Comparison of ENCODE assay signal across 8 cellular contexts in genomic region chr2:222655748-222656543, GRCh38. TPM values are rescaled to one million over a fixed set of nuclear protein-coding genes. Genes with fewer than 3 reads are reported as not detected.
DNase-seq lines count a peak whose midpoint lies in the region; TF ChIP-seq lines count a peak whose summit lies in the region.

TSS of gene FARSB (minus strand) at chr2:222656092. CDS start at chr2:222656073, 19 bp downstream.

- TF ChIP-seq POLR2A in NB4 (IDR thresholded peaks at IDR 0.05; ENCODE audit: extremely low read depth, insufficient read length) (peak; percentile 83), suprapubic skin (IDR thresholded peaks at IDR 0.05) (no peak)

- H3K4me1 Mint-ChIP-seq in HFFc6 (ENCODE audit: low read depth), result peaks cover 52% of the 10 kb centered on the region
- H3K4me1 Mint-ChIP-seq in activated naive CD4-positive, alpha-beta T cell treated with anti-CD3 and anti-CD28 coated beads, Interleukin-2, amount 10 ng/mL, durations not matched to agents 7 days and 5 days, result peaks cover 44% of the 10 kb centered on the region

- H3K36me3 Mint-ChIP-seq in HFFc6 (ENCODE audit: low read depth), result peaks cover 15% of the 10 kb centered on the region
- peaks cover 11% of the 10 kb centered on the region for H3K36me3 Mint-ChIP-seq in activated naive CD4-positive, alpha-beta T cell treated with anti-CD3 and anti-CD28 coated beads, Interleukin-2, amount 10 ng/mL, durations not matched to agents 7 days and 5 days

- H3K36me3 ChIP-seq in SK-N-MC (ENCODE audit: insufficient read depth, low read length) (peaks cover 7% of the 10 kb centered on the region; the same call in 1 of the 2 replicates), suprapubic skin (no peaks in the 10 kb centered on the region)

- H3K9ac ChIP-seq in SK-N-MC (ENCODE audit: insufficient read length), result peak within 1 kb of the TSS; percentile 95

- TF ChIP-seq EP300 in suprapubic skin (IDR thresholded peaks at IDR 0.05), result no peak

- no peaks in the 10 kb centered on the region for H3K9me3 ChIP-seq in SK-N-MC (ENCODE audit: low read depth, low read length)
- no peaks in the 10 kb centered on the region for H3K9me3 ChIP-seq in suprapubic skin

- H3K27ac Mint-ChIP-seq in HFFc6, result peak within 1 kb of the TSS; percentile 99
- peak within 1 kb of the TSS; percentile 99 for H3K27ac Mint-ChIP-seq in activated naive CD4-positive, alpha-beta T cell treated with anti-CD3 and anti-CD28 coated beads, Interleukin-2, amount 10 ng/mL, durations not matched to agents 7 days and 5 days

- H3K4me1 ChIP-seq in suprapubic skin, result peaks cover 45% of the 10 kb centered on the region

- under 1% methylated on average over 24 of the region's 50 CpGs for WGBS in suprapubic skin

- no peaks in the 10 kb centered on the region for H3K27me3 ChIP-seq in suprapubic skin

- CTCF ChIA-PET in activated naive CD4-positive, alpha-beta T cell treated with anti-CD3 and anti-CD28 coated beads, Interleukin-2, amount 10 ng/mL, durations not matched to agents 7 days and 5 days (lab: Charles Lee), result interaction anchor here (1.0 kb wide), 2 partner anchors 14 to 35 kb away, joined by 3 read pairs; no protein-coding TSS in a partner anchor

- H3K27me3 Mint-ChIP-seq in HFFc6 (ENCODE audit: insufficient read depth), result no peaks in the 10 kb centered on the region
- H3K27me3 Mint-ChIP-seq in activated naive CD4-positive, alpha-beta T cell treated with anti-CD3 and anti-CD28 coated beads, Interleukin-2, amount 10 ng/mL, durations not matched to agents 7 days and 5 days, result no peaks in the 10 kb centered on the region

- H3K9me3 Mint-ChIP-seq in HFFc6, result no peaks in the 10 kb centered on the region
- no peaks in the 10 kb centered on the region for H3K9me3 Mint-ChIP-seq in activated naive CD4-positive, alpha-beta T cell treated with anti-CD3 and anti-CD28 coated beads, Interleukin-2, amount 10 ng/mL, durations not matched to agents 7 days and 5 days

- TF ChIP-seq CTCF in HFFc6 (IDR thresholded peaks at IDR 0.05) (no peak; the same call in 1 of the 2 replicates), NB4 (IDR thresholded peaks at IDR 0.05; ENCODE audit: low read depth, low read length) (no peak), suprapubic skin (IDR thresholded peaks at IDR 0.05) (no peak)

- H3K27ac ChIP-seq in SK-N-MC (peak within 1 kb of the TSS; percentile 97), suprapubic skin (peak within 1 kb of the TSS; percentile 95)

- peak within 1 kb of the TSS; percentile 100 for H3K4me3 Mint-ChIP-seq in HFFc6
- H3K4me3 Mint-ChIP-seq in activated naive CD4-positive, alpha-beta T cell treated with anti-CD3 and anti-CD28 coated beads, Interleukin-2, amount 10 ng/mL, durations not matched to agents 7 days and 5 days, result peak within 1 kb of the TSS; percentile 93

- DNase-seq in GM04503 (ENCODE audit: low read depth), result peak; percentile 75
- peak; percentile 91 for DNase-seq in HFFc6
- peak; percentile 96 for DNase-seq in NB4 (ENCODE audit: low read depth)
- DNase-seq in SK-N-MC (ENCODE audit: low read depth, low spot score), result peak; percentile 93
- peak; percentile 95 for DNase-seq in activated naive CD4-positive, alpha-beta T cell treated with anti-CD3 and anti-CD28 coated beads, Interleukin-2, amount 10 ng/mL, durations not matched to agents 7 days and 5 days
- peak; percentile 94 for DNase-seq in germinal center (ENCODE audit: low spot score)
- peak in 55 of 56 donors; percentile 48 to 96 (median 88) for DNase-seq in nucleus accumbens (lab: John Stamatoyannopoulos, UW)
- DNase-seq in suprapubic skin (ENCODE audit: low spot score in 2 of 2), result peak; percentile 94 to 95

- H3K4me3 ChIP-seq in NB4 (ENCODE audit: low read depth, low read length), result peak within 1 kb of the TSS; percentile 98
- peak within 1 kb of the TSS; percentile 87 for H3K4me3 ChIP-seq in SK-N-MC
- peak within 1 kb of the TSS; percentile 86 for H3K4me3 ChIP-seq in suprapubic skin

RNA-seq across cellular contexts. Expression of gene FARSB, which starts in this region (rescaled TPM):
- 10 to 100 TPM; 42.5 to 55.9 (median 51.9) TPM for total RNA-seq in HFFc6 (2021; fragmentation: NEBNext Ultra II Directional; extraction: Animal tissue kit (Norgen Biotek cat#: 25700))
- total RNA-seq in suprapubic skin, result 10 to 100 TPM; 12.2 to 18.4 (median 17.9) TPM

Comparison
In these comparisons a context has a peak if more than half of its experiments do, and no peak if none do; other contexts are left out.
1. Peak in every context shown above with its lines: DNase-seq, H3K4me3 ChIP-seq and H3K27ac ChIP-seq.